ENCODE assay signal across 13 cellular contexts in the genomic region with DNA sequence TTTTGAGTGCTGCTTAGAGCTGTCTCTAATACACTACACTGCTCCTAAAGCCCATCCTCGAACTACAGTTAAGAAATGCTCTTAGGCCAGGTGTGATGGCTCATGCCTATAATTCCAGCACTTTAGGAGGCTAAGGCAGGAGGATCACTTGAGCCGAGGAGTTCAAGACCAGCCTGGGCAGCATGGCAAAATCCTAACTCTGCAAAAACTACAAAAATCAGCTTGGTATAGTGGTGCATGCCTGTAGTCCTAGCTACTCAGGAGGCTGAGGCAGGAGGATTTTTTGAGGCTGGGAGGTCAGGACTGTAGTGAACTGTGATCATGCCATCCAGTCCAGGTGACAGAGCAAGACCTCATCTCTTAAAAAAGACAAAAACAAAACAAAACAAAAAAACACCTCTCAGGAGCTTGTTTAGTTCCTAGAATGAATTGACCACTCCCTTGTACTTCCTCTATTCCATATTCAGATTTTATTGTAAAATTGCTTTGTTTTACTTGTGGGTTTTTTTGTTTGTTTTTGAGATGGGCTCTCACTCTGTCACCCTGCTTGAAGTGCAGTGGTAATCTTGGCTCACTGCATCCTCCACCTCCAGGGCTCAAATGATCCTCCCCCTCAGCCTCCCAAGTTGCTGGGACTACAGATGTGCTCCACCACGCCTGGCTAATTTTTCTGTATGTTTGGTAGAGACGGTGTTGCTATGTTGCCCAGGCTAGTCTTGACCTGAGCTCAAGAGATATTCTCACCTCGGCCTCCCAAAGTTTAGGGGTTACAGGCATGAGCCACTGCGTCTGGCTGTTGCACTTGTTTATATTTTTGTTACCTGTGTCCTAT. TPM values are rescaled to one million over a fixed set of nuclear protein-coding genes. Genes with fewer than 3 reads are reported as not detected.
DNase-seq lines count a peak whose midpoint lies in the region; ATAC-seq, FAIRE-seq and TF ChIP-seq lines count a peak whose summit lies in the region.
"Had no signal": no experiment of that assay in that cellular context is flagged by ENCODE, and none has a peak within 500 bp of the region (broad histone marks: within the 10 kb centered on the region; RNA-seq: fewer than 3 reads in every experiment).

No MANE protein-coding gene starts in this region.

- no peak for TF ChIP-seq CTCF in activated CD8-positive, alpha-beta T cell treated with anti-CD3 and anti-CD28 coated beads for 36 hours (IDR thresholded peaks at IDR 0.05)

- FAIRE-seq in GM12892 (lab: Jason Lieb, UNC) = no peak
- FAIRE-seq: GM19239, keratinocyte had no signal

- no peaks in the 10 kb centered on the region for H3K9me3 ChIP-seq in BLaER1
- H3K9me3 ChIP-seq: upper lobe of left lung had no signal

- peaks cover 94% of the 10 kb centered on the region for H3K36me3 ChIP-seq in BLaER1

- intact Hi-C loops in activated CD8-positive, alpha-beta T cell treated with anti-CD3 and anti-CD28 coated beads for 36 hours (cut with micrococcal nuclease) = no loop called here

- no peaks in the 10 kb centered on the region for H3K27me3 ChIP-seq in BLaER1
- H3K27me3 ChIP-seq: upper lobe of left lung had no signal

- peaks cover 100% of the 10 kb centered on the region for H4K20me1 ChIP-seq in BLaER1

- peak overlapping the region; percentile 31; the same call in 1 of the 2 replicates for H3K9ac ChIP-seq in BLaER1

- peak overlapping the region; percentile 69 for H3K4me2 ChIP-seq in BLaER1

- H3K4me1 ChIP-seq in BLaER1 = peaks cover 73% of the 10 kb centered on the region
- H3K4me1 ChIP-seq: upper lobe of left lung had no signal

- TF ChIP-seq POLR2A in GM12892 (IDR thresholded peaks at IDR 0.05; ENCODE audit: low read depth, low read length) = peak; percentile 50; the same call in 1 of the 2 replicates

- peaks cover 21% of the 10 kb centered on the region for H3K4me1 Mint-ChIP-seq in activated CD8-positive, alpha-beta T cell treated with anti-CD3 and anti-CD28 coated beads for 36 hours (ENCODE audit: low read depth)

- DNase-seq in GM12892 (ENCODE audit: insufficient read length) (no peak), left kidney (ENCODE audit: low read depth, low spot score) (peak; percentile 15), NOMO-1 treated with dmso at 0.1 percent for 144 hours (lab: John Stamatoyannopoulos, UW; ENCODE audit: unreplicated experiment) (no peak), HUDEP-2 (lab: John Stamatoyannopoulos, UW; ENCODE audit: unreplicated experiment in 76 of 76) (no peak), kidney glomerular epithelial cell (lab: John Stamatoyannopoulos, UW) (no peak), NCI-H526 (lab: John Stamatoyannopoulos, UW) (no peak)
- DNase-seq in activated CD8-positive, alpha-beta T cell treated with anti-CD3 and anti-CD28 coated beads for 36 hours = no peak
- DNase-seq: activated gamma-delta T cell treated with Interleukin-2 at 50 U/mL for 16 hours, NCI-H1417 treated with DMSO at 0.1 percent for 48 hours, upper lobe of left lung had no signal

- no peaks in the 10 kb centered on the region for H3K9me3 Mint-ChIP-seq in activated CD8-positive, alpha-beta T cell treated with anti-CD3 and anti-CD28 coated beads for 36 hours

- no peak overlapping the region for H3K4me3 Mint-ChIP-seq in activated CD8-positive, alpha-beta T cell treated with anti-CD3 and anti-CD28 coated beads for 36 hours

- POLR2A ChIA-PET in activated CD8-positive, alpha-beta T cell treated with anti-CD3 and anti-CD28 coated beads for 36 hours (lab: Charles Lee) = interaction anchor here (0.8 to 1.4 kb wide), 5 partner anchors 8 to 14 kb away, joined by 3 to 6 read pairs (median 3); a partner anchor contains a TSS

- peak overlapping the region; percentile 41; the same call in 1 of the 2 replicates for H3K4me3 ChIP-seq in BLaER1
- H3K4me3 ChIP-seq: upper lobe of left lung had no signal

- H3K27ac ChIP-seq in BLaER1 = peak overlapping the region; percentile 56; the same call in 1 of the 2 replicates
- H3K27ac ChIP-seq: upper lobe of left lung had no signal

- peak; percentile 34 for ATAC-seq in activated CD8-positive, alpha-beta T cell treated with anti-CD3 and anti-CD28 coated beads for 36 hours

- H3K36me3 Mint-ChIP-seq in activated CD8-positive, alpha-beta T cell treated with anti-CD3 and anti-CD28 coated beads for 36 hours (ENCODE audit: low read depth) = peaks cover 51% of the 10 kb centered on the region

- no peaks in the 10 kb centered on the region for H3K27me3 Mint-ChIP-seq in activated CD8-positive, alpha-beta T cell treated with anti-CD3 and anti-CD28 coated beads for 36 hours

- CTCF ChIA-PET in activated CD8-positive, alpha-beta T cell treated with anti-CD3 and anti-CD28 coated beads for 36 hours (lab: Charles Lee) = interaction anchor here (1.4 to 1.5 kb wide), 2 partner anchors 9 to 14 kb away, joined by 3 to 5 read pairs; a partner anchor contains a TSS

- H3K27ac Mint-ChIP-seq in activated CD8-positive, alpha-beta T cell treated with anti-CD3 and anti-CD28 coated beads for 36 hours = peak overlapping the region; percentile 39

RNA-seq across cellular contexts. Expression of a gene that starts 13.6 kb away (rescaled TPM):
- 111 TPM for polyA plus RNA-seq in GM12892 (2012; ENCODE audit: missing spikeins)
- total RNA-seq in activated CD8-positive, alpha-beta T cell treated with anti-CD3 and anti-CD28 coated beads for 36 hours = 100 to 1,000 TPM; 148 to 153 TPM
